7 cellular contexts compared by ENCODE assay signal in genomic region chr11:66842896-66843775, GRCh38. TPM values are rescaled to one million over a fixed set of nuclear protein-coding genes. Genes with fewer than 3 reads are reported as not detected.
DNase-seq lines count a peak whose midpoint lies in the region; ATAC-seq and TF ChIP-seq lines count a peak whose summit lies in the region.

A gene with protein sequence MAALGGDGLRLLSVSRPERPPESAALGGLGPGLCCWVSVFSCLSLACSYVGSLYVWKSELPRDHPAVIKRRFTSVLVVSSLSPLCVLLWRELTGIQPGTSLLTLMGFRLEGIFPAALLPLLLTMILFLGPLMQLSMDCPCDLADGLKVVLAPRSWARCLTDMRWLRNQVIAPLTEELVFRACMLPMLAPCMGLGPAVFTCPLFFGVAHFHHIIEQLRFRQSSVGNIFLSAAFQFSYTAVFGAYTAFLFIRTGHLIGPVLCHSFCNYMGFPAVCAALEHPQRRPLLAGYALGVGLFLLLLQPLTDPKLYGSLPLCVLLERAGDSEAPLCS (plus strand): TSS chr11:66843441. CDS start chr11:66843456, 15 bp downstream.

- DNase-seq in NCI-H146 treated with DMSO at 0.1 percent for 48 hours (lab: John Stamatoyannopoulos, UW; ENCODE audit: unreplicated experiment) (peak; percentile 61), T-helper 9 cell (peak; percentile 91), astrocyte of the cerebellum (ENCODE audit: low read depth) (peak; percentile 66), hippocampal formation (lab: John Stamatoyannopoulos, UW) (peak; percentile 74 to 84), sciatic nerve (ENCODE audit: low spot score) (peak; percentile 94)

- ATAC-seq in GM18499 (IDR thresholded peaks at IDR 0.05; ENCODE audit: insufficient read depth, unreplicated experiment) (peak; percentile 55), HG02870 (IDR thresholded peaks at IDR 0.05; ENCODE audit: unreplicated experiment) (peak; percentile 68), sciatic nerve (peak; percentile 95)

- peak within 1 kb of the TSS; percentile 98 for H3K4me3 ChIP-seq in astrocyte of the cerebellum (ENCODE audit: low read depth, low read length)

- no peak for TF ChIP-seq CTCF in astrocyte of the cerebellum (IDR thresholded peaks at IDR 0.05; ENCODE audit: low read depth, low read length, missing control alignments)

- in situ Hi-C loops in astrocyte of the cerebellum (cut with HindIII; ENCODE audit: low sequenced_read_pairs), result no loop called here

- intact Hi-C loops in sciatic nerve (cut with DNase I), result no loop called here

RNA-seq across cellular contexts. Expression of the gene that starts here (rescaled TPM):
- 16.6 TPM for total RNA-seq in sciatic nerve

Comparison
In these comparisons a context has a peak if more than half of its experiments do, and no peak if none do; other contexts are left out.
1. Peak in every context shown above with its lines: DNase-seq, ATAC-seq and H3K4me3 ChIP-seq.